In genomic region chr7:87038993-87039716, GRCh38 we compare ENCODE assay signal across 8 cellular contexts. TPM values are rescaled to one million over a fixed set of nuclear protein-coding genes. Genes with fewer than 3 reads are reported as not detected.
A peak's percentile ranks its signal among the peaks of the same experiment; 100 is the strongest.
DNase-seq lines count a peak whose midpoint lies in the region; ATAC-seq, FAIRE-seq and TF ChIP-seq lines count a peak whose summit lies in the region.

No MANE protein-coding gene starts in this region.

- H4K20me1 ChIP-seq in H9 (ENCODE audit: control insufficient read depth, insufficient read depth, insufficient read length) (no peaks in the 10 kb centered on the region), K562 (replicated peaks; ENCODE audit: control insufficient read depth, insufficient read depth, low read length) (no peaks in the 10 kb centered on the region)

- TF ChIP-seq EP300 in K562 (IDR thresholded peaks at IDR 0.05; ENCODE audit: low read length) = no peak
- TF ChIP-seq EP300 in gastroesophageal sphincter (IDR thresholded peaks at IDR 0.05) = no peak

- intact Hi-C loops in K562 (cut with micrococcal nuclease) = loop anchor here (1.0 to 2.0 kb wide), 3 partner anchors 98 to 109 kb away; no protein-coding TSS in a partner anchor

- H3K4ac ChIP-seq in H9 (ENCODE audit: low read depth, low read length) = no peak overlapping the region

- H2AFZ ChIP-seq in H9 (ENCODE audit: low read length) (no peak overlapping the region), K562 (ENCODE audit: low read depth, low read length) (peak overlapping the region; percentile 88)

- H3K27ac ChIP-seq in 22Rv1 = peak overlapping the region; percentile 88
- H3K27ac ChIP-seq in H9 (ENCODE audit: insufficient read length, low read depth, low read length) = no peak overlapping the region
- peak overlapping the region; percentile 61; the same call in 2 of the 3 replicates for H3K27ac ChIP-seq in K562 (ENCODE audit: extremely low read depth, low read depth, low read length)
- no peak overlapping the region for H3K27ac ChIP-seq in gastroesophageal sphincter

- no peak overlapping the region for H2BK120ac ChIP-seq in H9 (ENCODE audit: low read depth, low read length, poor library complexity, severe bottlenecking)

- H3K79me2 ChIP-seq in H9 (ENCODE audit: insufficient read depth, low read length) = peaks cover 22% of the 10 kb centered on the region; the same call in 1 of the 2 replicates
- peaks cover 53% of the 10 kb centered on the region for H3K79me2 ChIP-seq in K562 (ENCODE audit: control insufficient read depth, insufficient read depth, low read length)

- H3K23me2 ChIP-seq in H9 (ENCODE audit: insufficient read length, low read depth, low read length, poor library complexity, severe bottlenecking) = no peaks in the 10 kb centered on the region

- H3K4me3 ChIP-seq in K562 = peak overlapping the region; percentile 52
- peak overlapping the region in 1 of 2 donors; percentile 22 for H3K4me3 ChIP-seq in gastroesophageal sphincter

- H3K79me1 ChIP-seq in H9 (ENCODE audit: insufficient read depth, low read depth, low read length, poor library complexity, severe bottlenecking) = peaks cover 7% of the 10 kb centered on the region

- CTCF ChIA-PET in K562 (lab: Yijun Ruan, JAX; ENCODE audit: low intra/inter-chr PET ratio) = no interaction called here

- in situ Hi-C loops in K562 (cut with MboI) = no loop called here

- H4K5ac ChIP-seq in H9 (ENCODE audit: insufficient read length, low read depth, low read length) = no peak overlapping the region

- peaks cover 0 to 14% (median 3%) of the 10 kb centered on the region in 3 experiments; a peak in 6 of 7 replicates for H3K36me3 Mint-ChIP-seq in H9 (ENCODE audit: insufficient read depth in 1 of 3, low read depth in 3 of 3)
- H3K36me3 Mint-ChIP-seq in mesothelial cell of epicardium = peaks cover 5% of the 10 kb centered on the region

- no peak overlapping the region for H3K18ac ChIP-seq in H9 (ENCODE audit: insufficient read length, low read depth, low read length)

- H2BK15ac ChIP-seq in H9 (ENCODE audit: low read depth, low read length) = no peak overlapping the region

- H3K9me3 ChIP-seq in H9 (ENCODE audit: control insufficient read depth, low read depth, low read length) (no peaks in the 10 kb centered on the region), K562 (replicated peaks; ENCODE audit: control insufficient read depth, insufficient read depth, low read depth, low read length) (no peaks in the 10 kb centered on the region), gastroesophageal sphincter (no peaks in the 10 kb centered on the region)

- H2BK5ac ChIP-seq in H9 (ENCODE audit: insufficient read length, low read length) = no peak overlapping the region

- no peaks in the 10 kb centered on the region for H3K9me1 ChIP-seq in K562 (ENCODE audit: control insufficient read depth, insufficient read depth, low read length)

- TF ChIP-seq RAD21 in K562 (CRISPR knock-in tag; conservative IDR thresholded peaks at IDR 0.05 in 1 of 2, IDR thresholded peaks at IDR 0.05 in 1 of 2) = no peak

- peaks cover 25% of the 10 kb centered on the region in 2 experiments for H3K4me1 Mint-ChIP-seq in H9
- H3K4me1 Mint-ChIP-seq in mesothelial cell of epicardium = peaks cover 12% of the 10 kb centered on the region

- peak overlapping the region; percentile 64 for H3K4me2 ChIP-seq in H9 (ENCODE audit: insufficient read depth, insufficient read length, low read length)
- H3K4me2 ChIP-seq in K562 (ENCODE audit: insufficient read depth, low read length) = peak overlapping the region; percentile 77

- WGBS in H9 (ENCODE audit: extremely low coverage, insufficient read length, low lambda C conversion rate) = no CpG with 5 or more reads among the region's 5 CpGs
- 0% methylated on average over 5 of the region's 5 CpGs for WGBS in K562 (ENCODE audit: insufficient coverage, low coverage, missing lambda C conversion rate)
- whole genome bisulfite sequencing in gastroesophageal sphincter (ENCODE audit: low coverage in 1 of 2), 2 donors = 74 to 84% methylated on average over 5 of the region's 5 CpGs

- H3K9ac ChIP-seq in H9 (ENCODE audit: extremely low read depth, insufficient read length, low read length) = peak overlapping the region; percentile 88
- peak overlapping the region in 1 of 2 experiments; percentile 64; a peak in 2 of 4 replicates for H3K9ac ChIP-seq in K562 (ENCODE audit: insufficient read depth in 1 of 2, low read depth in 2 of 2, low read length in 2 of 2)

- no peak overlapping the region for H4K8ac ChIP-seq in H9 (replicated peaks; ENCODE audit: insufficient read length, low read depth, low read length)

- H3K27ac Mint-ChIP-seq in H9 (peak overlapping the region; percentile 99 to 100 (median 100)), mesothelial cell of epicardium (peak overlapping the region; percentile 98)

- H3K27me3 ChIP-seq in H9 (ENCODE audit: insufficient read depth, low read length) = no peaks in the 10 kb centered on the region
- no peaks in the 10 kb centered on the region for H3K27me3 ChIP-seq in K562 (ENCODE audit: control insufficient read depth in 2 of 2, insufficient read depth in 2 of 2, low read length in 2 of 2)
- H3K27me3 ChIP-seq in gastroesophageal sphincter = no peaks in the 10 kb centered on the region

- H3K4me1 ChIP-seq in H9 (ENCODE audit: insufficient read depth, low read length) (no peaks in the 10 kb centered on the region; the same call in 1 of the 2 replicates), K562 (replicated peaks in 1 of 2; ENCODE audit: control insufficient read depth in 2 of 2, insufficient read depth in 2 of 2, low read length in 2 of 2) (peaks cover 0 to 15% of the 10 kb centered on the region in 2 experiments; a peak in 3 of 5 replicates), gastroesophageal sphincter (no peaks in the 10 kb centered on the region)

- TF ChIP-seq POLR2A in K562 (conservative IDR thresholded peaks at IDR 0.05) = no peak
- TF ChIP-seq POLR2A in gastroesophageal sphincter (IDR thresholded peaks at IDR 0.05) = no peak

- H3K27me3 Mint-ChIP-seq in H9 (ENCODE audit: low read depth) (no peaks in the 10 kb centered on the region; the same call in 1 of the 2 replicates), mesothelial cell of epicardium (ENCODE audit: low read depth) (no peaks in the 10 kb centered on the region)

- H3K4me3 Mint-ChIP-seq in H9 = peak overlapping the region; percentile 78 to 89
- peak overlapping the region; percentile 74 for H3K4me3 Mint-ChIP-seq in mesothelial cell of epicardium

- H2BK12ac ChIP-seq in H9 (ENCODE audit: insufficient read length, low read depth, low read length) = no peak overlapping the region

- FAIRE-seq in K562 (lab: Jason Lieb, UNC) = peak; percentile 44

- DNase-seq in H9 = no peak
- DNase-seq in K562 (ENCODE audit: extremely low read depth in 1 of 4, low spot score in 3 of 4) = peak in 1 of 4 experiments; percentile 21
- no peak for DNase-seq in mesothelial cell of epicardium (ENCODE audit: low spot score in 2 of 2, unreplicated experiment in 2 of 2)
- no peak for DNase-seq in NCI-H2196 treated with DMSO at 0.1 percent for 48 hours (lab: John Stamatoyannopoulos, UW; ENCODE audit: unreplicated experiment)
- no peak for DNase-seq in midbrain (lab: John Stamatoyannopoulos, UW)
- DNase-seq in SKM-1 (lab: John Stamatoyannopoulos, UW; ENCODE audit: unreplicated experiment) = no peak

- TF ChIP-seq CTCF in 22Rv1 (IDR thresholded peaks at IDR 0.05) = no peak
- TF ChIP-seq CTCF in H9 (conservative IDR thresholded peaks at IDR 0.05) = no peak
- no peak for TF ChIP-seq CTCF in K562 (IDR thresholded peaks at IDR 0.05 in 2 of 3, conservative IDR thresholded peaks at IDR 0.05 in 1 of 3; ENCODE audit: insufficient read depth in 2 of 3, low read depth in 1 of 3, low read length in 3 of 3)
- no peak for TF ChIP-seq CTCF in mesothelial cell of epicardium (IDR thresholded peaks at IDR 0.05; ENCODE audit: unreplicated experiment)
- no peak for TF ChIP-seq CTCF in gastroesophageal sphincter (IDR thresholded peaks at IDR 0.05)

- no peak overlapping the region; the same call in 1 of the 2 replicates for H3K14ac ChIP-seq in H9 (ENCODE audit: insufficient read depth, low read length)

- no peaks in the 10 kb centered on the region for H3K36me3 ChIP-seq in K562 (ENCODE audit: control insufficient read depth, insufficient read depth, low read length)
- H3K36me3 ChIP-seq in gastroesophageal sphincter = no peaks in the 10 kb centered on the region

- no TSS peak for BruUV-seq in K562 (replicated peaks; lab: Mats Ljungman, UMichigan)

- no peak overlapping the region for H4K91ac ChIP-seq in H9 (ENCODE audit: insufficient read length, low read depth, low read length)

- H3T11ph ChIP-seq in H9 (ENCODE audit: low read length) = peak overlapping the region; percentile 97

- no peak overlapping the region for H3K23ac ChIP-seq in H9 (ENCODE audit: insufficient read length, low read depth, low read length)

- POLR2A ChIA-PET in K562 (lab: Yijun Ruan, JAX) = interaction anchor here (0.9 to 5.4 kb wide), 5 partner anchors 9 to 68 kb away, joined by 3 to 24 read pairs (median 5); no protein-coding TSS in a partner anchor

- ATAC-seq in K562 = peak; percentile 79
- ATAC-seq in gastroesophageal sphincter = no peak

- no peak overlapping the region for H2BK20ac ChIP-seq in H9 (ENCODE audit: low read depth, low read length, poor library complexity, severe bottlenecking)

- H3K9me3 Mint-ChIP-seq in H9 (peaks cover 9 to 18% of the 10 kb centered on the region in 2 experiments; a peak in 4 of 5 replicates), mesothelial cell of epicardium (peaks cover 6% of the 10 kb centered on the region)

- H2AK5ac ChIP-seq in H9 (ENCODE audit: insufficient read length, low read length) = no peak overlapping the region

- no peak overlapping the region for H3K56ac ChIP-seq in H9 (ENCODE audit: insufficient read length, low read depth, low read length)

RNA-seq across cellular contexts. Expression of gene ELAPOR2, which starts 20.3 kb away (rescaled TPM):
- total RNA-seq in H9 (2021) (36.8 and 39.0 TPM in 2 replicates), K562 (2014; rRNA removed) (23.4 and 24.7 TPM in 2 replicates), K562 (2014; rRNA removed; fragmentation: Illumina TruSeq; extraction: Trizol) (39.5 and 45.0 TPM in 2 replicates), K562 (2015; rRNA removed; fragmentation: Illumina TruSeq; extraction: Trizol) (39.3 and 42.9 TPM in 2 replicates), K562 (2021) (35.0 and 36.3 TPM in 2 replicates), mesothelial cell of epicardium (46.3 to 55.2 TPM (median 54.2 TPM) in 3 replicates), gastroesophageal sphincter (10 to 100 TPM; 14.6 to 24.9 (median 19.7) TPM)
- 92.6 and 147 TPM in 2 replicates for total RNA-seq in K562 (2011; cell fraction: chromatin; rRNA removed; ENCODE audit: low replicate concordance)
- 32.9 and 51.5 TPM in 2 replicates for total RNA-seq in K562 (2011; cell fraction: nucleolus; rRNA removed)
- total RNA-seq in K562 (2011; cell fraction: nucleoplasm; rRNA removed) = 68.5 and 83.6 TPM in 2 replicates
- polyA plus RNA-seq in K562 (2011; rRNA removed) (35.4 and 72.0 TPM in 2 replicates), K562 (2014; fragmentation: Illumina TruSeq; extraction: Trizol) (32.7 and 33.3 TPM in 2 replicates), K562 (2014; fragmentation: Nextera tagmentation; extraction: Ambion mirVana) (10 to 100 TPM in 1 of 2 experiments, 1 to 10 TPM in 1; 9.2 to 17.3 TPM), K562 (2014; rRNA removed) (25.8 and 37.6 TPM in 2 replicates)
- 15.4 and 19.1 TPM in 2 replicates for polyA plus RNA-seq in K562 (2011; cell fraction: cytosol; rRNA removed)
- polyA plus RNA-seq in K562 (2011; cell fraction: nucleus; rRNA removed) = 71.8 and 83.4 TPM in 2 replicates
- 43.5 and 62.0 TPM in 2 replicates for polyA plus RNA-seq in K562 (2012)
- 98.4 and 156 TPM in 2 replicates for polyA minus RNA-seq in K562 (2011; rRNA and poly(A)+ RNA removed)
- polyA minus RNA-seq in K562 (2011; cell fraction: cytosol; rRNA and poly(A)+ RNA removed) = 16.2 and 36.8 TPM in 2 replicates
- 70.4 and 105 TPM in 2 replicates for polyA minus RNA-seq in K562 (2011; cell fraction: nucleus; rRNA and poly(A)+ RNA removed)

Comparison
In these comparisons a context has a peak if more than half of its experiments do, and no peak if none do; other contexts are left out.
1. H3K27ac ChIP-seq: peak in 22Rv1 (single experiment) and K562 (single experiment); none in H9 (single experiment) and gastroesophageal sphincter (0 of 4).